In the genomic region with DNA sequence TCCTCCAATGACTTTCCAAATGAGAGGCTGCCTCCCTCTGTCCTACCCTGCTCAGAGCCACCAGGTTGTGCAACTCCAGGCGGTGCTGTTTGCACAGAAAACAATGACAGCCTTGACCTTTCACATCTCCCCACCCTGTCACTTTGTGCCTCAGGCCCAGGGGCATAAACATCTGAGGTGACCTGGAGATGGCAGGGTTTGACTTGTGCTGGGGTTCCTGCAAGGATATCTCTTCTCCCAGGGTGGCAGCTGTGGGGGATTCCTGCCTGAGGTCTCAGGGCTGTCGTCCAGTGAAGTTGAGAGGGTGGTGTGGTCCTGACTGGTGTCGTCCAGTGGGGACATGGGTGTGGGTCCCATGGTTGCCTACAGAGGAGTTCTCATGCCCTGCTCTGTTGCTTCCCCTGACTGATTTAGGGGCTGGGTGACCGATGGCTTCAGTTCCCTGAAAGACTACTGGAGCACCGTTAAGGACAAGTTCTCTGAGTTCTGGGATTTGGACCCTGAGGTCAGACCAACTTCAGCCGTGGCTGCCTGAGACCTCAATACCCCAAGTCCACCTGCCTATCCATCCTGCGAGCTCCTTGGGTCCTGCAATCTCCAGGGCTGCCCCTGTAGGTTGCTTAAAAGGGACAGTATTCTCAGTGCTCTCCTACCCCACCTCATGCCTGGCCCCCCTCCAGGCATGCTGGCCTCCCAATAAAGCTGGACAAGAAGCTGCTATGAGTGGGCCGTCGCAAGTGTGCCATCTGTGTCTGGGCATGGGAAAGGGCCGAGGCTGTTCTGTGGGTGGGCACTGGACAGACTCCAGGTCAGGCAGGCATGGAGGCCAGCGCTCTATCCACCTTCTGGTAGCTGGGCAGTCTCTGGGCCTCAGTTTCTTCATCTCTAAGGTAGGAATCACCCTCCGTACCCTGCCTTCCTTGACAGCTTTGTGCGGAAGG, we compare ENCODE assay signal across 1 cellular context.
TF ChIP-seq lines count a peak whose summit lies in the region.

No MANE protein-coding gene starts in this region.

TF ChIP-seq in HepG2, 621 proteins besides CTCF, POLR2A, EP300 and RAD21 (continues in another document):
- no peak for TF ChIP-seq PLRG1 (conservative IDR thresholded peaks at IDR 0.05)
- TF ChIP-seq ZNF432 (CRISPR knock-in tag; IDR thresholded peaks at IDR 0.05; ENCODE audit: borderline replicate concordance): no peak
- no peak for TF ChIP-seq KLF9 (CRISPR knock-in tag; IDR thresholded peaks at IDR 0.05; ENCODE audit: low read depth)
- TF ChIP-seq CHCHD3 (CRISPR knock-in tag; IDR thresholded peaks at IDR 0.05): no peak
- no peak for TF ChIP-seq EEA1 (CRISPR knock-in tag; IDR thresholded peaks at IDR 0.05; ENCODE audit: borderline replicate concordance)
- peak; percentile 71 for TF ChIP-seq ZNF772 (CRISPR knock-in tag; IDR thresholded peaks at IDR 0.05)
- TF ChIP-seq SIN3A (IDR thresholded peaks at IDR 0.05; ENCODE audit: borderline replicate concordance, low read depth, low read length): peak; percentile 93
- TF ChIP-seq, protein P1, sequence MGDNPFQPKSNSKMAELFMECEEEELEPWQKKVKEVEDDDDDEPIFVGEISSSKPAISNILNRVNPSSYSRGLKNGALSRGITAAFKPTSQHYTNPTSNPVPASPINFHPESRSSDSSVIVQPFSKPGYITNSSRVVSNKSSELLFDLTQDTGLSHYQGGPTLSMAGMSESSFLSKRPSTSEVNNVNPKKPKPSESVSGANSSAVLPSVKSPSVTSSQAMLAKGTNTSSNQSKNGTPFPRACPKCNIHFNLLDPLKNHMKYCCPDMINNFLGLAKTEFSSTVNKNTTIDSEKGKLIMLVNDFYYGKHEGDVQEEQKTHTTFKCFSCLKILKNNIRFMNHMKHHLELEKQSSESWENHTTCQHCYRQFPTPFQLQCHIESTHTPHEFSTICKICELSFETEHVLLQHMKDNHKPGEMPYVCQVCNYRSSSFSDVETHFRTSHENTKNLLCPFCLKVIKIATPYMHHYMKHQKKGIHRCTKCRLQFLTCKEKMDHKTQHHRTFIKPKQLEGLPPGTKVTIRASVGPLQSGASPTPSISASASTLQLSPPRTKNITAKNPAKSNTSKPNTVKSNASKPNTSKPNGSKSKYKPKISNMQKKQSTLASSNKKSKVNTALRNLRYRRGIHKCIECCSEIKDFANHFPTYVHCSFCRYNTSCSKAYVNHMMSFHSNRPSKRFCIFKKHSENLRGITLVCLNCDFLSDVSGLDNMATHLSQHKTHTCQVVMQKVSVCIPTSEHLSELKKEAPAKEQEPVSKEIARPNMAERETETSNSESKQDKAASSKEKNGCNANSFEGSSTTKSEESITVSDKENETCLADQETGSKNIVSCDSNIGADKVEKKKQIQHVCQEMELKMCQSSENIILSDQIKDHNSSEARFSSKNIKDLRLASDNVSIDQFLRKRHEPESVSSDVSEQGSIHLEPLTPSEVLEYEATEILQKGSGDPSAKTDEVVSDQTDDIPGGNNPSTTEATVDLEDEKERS (CRISPR knock-in tag; IDR thresholded peaks at IDR 0.05): peak; percentile 35; the same call in 1 of the 2 replicates
- no peak for TF ChIP-seq ZNF207 (IDR thresholded peaks at IDR 0.05; ENCODE audit: borderline replicate concordance)
- TF ChIP-seq MEF2D (CRISPR knock-in tag; IDR thresholded peaks at IDR 0.05): peak; percentile 70; the same call in 1 of the 2 replicates
- TF ChIP-seq THYN1 (CRISPR knock-in tag; IDR thresholded peaks at IDR 0.05; ENCODE audit: borderline replicate concordance, low read depth): no peak
- peak; percentile 92 for TF ChIP-seq ZNF224 (CRISPR knock-in tag; IDR thresholded peaks at IDR 0.05)
- TF ChIP-seq ISL2 (CRISPR knock-in tag; IDR thresholded peaks at IDR 0.05): peak; percentile 95
- TF ChIP-seq SOX13 (IDR thresholded peaks at IDR 0.05): peak; percentile 99
- TF ChIP-seq SOX13 (CRISPR knock-in tag; conservative IDR thresholded peaks at IDR 0.05 in 1 of 2, IDR thresholded peaks at IDR 0.05 in 1 of 2): peak in 1 of 2 experiments; percentile 100; a peak in 2 of 4 replicates
- TF ChIP-seq ERF (CRISPR knock-in tag; IDR thresholded peaks at IDR 0.05): peak; percentile 95
- no peak for TF ChIP-seq SRSF4 (IDR thresholded peaks at IDR 0.05; ENCODE audit: low read depth, low read length, poor library complexity, severe bottlenecking)
- no peak for TF ChIP-seq ZNF367 (CRISPR knock-in tag; IDR thresholded peaks at IDR 0.05; ENCODE audit: borderline replicate concordance)
- no peak for TF ChIP-seq NR3C1 (CRISPR knock-in tag; IDR thresholded peaks at IDR 0.05)
- peak; percentile 54; the same call in 1 of the 2 replicates for TF ChIP-seq RFX3 (CRISPR knock-in tag; IDR thresholded peaks at IDR 0.05)
- TF ChIP-seq PAWR (CRISPR knock-in tag; IDR thresholded peaks at IDR 0.05; ENCODE audit: borderline replicate concordance): no peak
- peak; percentile 71 for TF ChIP-seq ARNT2 (CRISPR knock-in tag; IDR thresholded peaks at IDR 0.05; ENCODE audit: low read depth)
- TF ChIP-seq, protein P2, sequence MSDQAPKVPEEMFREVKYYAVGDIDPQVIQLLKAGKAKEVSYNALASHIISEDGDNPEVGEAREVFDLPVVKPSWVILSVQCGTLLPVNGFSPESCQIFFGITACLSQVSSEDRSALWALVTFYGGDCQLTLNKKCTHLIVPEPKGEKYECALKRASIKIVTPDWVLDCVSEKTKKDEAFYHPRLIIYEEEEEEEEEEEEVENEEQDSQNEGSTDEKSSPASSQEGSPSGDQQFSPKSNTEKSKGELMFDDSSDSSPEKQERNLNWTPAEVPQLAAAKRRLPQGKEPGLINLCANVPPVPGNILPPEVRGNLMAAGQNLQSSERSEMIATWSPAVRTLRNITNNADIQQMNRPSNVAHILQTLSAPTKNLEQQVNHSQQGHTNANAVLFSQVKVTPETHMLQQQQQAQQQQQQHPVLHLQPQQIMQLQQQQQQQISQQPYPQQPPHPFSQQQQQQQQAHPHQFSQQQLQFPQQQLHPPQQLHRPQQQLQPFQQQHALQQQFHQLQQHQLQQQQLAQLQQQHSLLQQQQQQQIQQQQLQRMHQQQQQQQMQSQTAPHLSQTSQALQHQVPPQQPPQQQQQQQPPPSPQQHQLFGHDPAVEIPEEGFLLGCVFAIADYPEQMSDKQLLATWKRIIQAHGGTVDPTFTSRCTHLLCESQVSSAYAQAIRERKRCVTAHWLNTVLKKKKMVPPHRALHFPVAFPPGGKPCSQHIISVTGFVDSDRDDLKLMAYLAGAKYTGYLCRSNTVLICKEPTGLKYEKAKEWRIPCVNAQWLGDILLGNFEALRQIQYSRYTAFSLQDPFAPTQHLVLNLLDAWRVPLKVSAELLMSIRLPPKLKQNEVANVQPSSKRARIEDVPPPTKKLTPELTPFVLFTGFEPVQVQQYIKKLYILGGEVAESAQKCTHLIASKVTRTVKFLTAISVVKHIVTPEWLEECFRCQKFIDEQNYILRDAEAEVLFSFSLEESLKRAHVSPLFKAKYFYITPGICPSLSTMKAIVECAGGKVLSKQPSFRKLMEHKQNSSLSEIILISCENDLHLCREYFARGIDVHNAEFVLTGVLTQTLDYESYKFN (CRISPR knock-in tag; conservative IDR thresholded peaks at IDR 0.05): peak; percentile 96
- TF ChIP-seq KMT2B (CRISPR knock-in tag; IDR thresholded peaks at IDR 0.05): no peak
- TF ChIP-seq, protein P3, sequence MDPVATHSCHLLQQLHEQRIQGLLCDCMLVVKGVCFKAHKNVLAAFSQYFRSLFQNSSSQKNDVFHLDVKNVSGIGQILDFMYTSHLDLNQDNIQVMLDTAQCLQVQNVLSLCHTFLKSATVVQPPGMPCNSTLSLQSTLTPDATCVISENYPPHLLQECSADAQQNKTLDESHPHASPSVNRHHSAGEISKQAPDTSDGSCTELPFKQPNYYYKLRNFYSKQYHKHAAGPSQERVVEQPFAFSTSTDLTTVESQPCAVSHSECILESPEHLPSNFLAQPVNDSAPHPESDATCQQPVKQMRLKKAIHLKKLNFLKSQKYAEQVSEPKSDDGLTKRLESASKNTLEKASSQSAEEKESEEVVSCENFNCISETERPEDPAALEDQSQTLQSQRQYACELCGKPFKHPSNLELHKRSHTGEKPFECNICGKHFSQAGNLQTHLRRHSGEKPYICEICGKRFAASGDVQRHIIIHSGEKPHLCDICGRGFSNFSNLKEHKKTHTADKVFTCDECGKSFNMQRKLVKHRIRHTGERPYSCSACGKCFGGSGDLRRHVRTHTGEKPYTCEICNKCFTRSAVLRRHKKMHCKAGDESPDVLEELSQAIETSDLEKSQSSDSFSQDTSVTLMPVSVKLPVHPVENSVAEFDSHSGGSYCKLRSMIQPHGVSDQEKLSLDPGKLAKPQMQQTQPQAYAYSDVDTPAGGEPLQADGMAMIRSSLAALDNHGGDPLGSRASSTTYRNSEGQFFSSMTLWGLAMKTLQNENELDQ (CRISPR knock-in tag; IDR thresholded peaks at IDR 0.05; ENCODE audit: borderline replicate concordance): peak; percentile 40; the same call in 1 of the 2 replicates
- TF ChIP-seq ZNF101 (CRISPR knock-in tag; IDR thresholded peaks at IDR 0.05; ENCODE audit: borderline replicate concordance, low read depth): 0 out of 2 replicates have a peak, but pooled peaks have one; percentile 83
- TF ChIP-seq, protein P4, sequence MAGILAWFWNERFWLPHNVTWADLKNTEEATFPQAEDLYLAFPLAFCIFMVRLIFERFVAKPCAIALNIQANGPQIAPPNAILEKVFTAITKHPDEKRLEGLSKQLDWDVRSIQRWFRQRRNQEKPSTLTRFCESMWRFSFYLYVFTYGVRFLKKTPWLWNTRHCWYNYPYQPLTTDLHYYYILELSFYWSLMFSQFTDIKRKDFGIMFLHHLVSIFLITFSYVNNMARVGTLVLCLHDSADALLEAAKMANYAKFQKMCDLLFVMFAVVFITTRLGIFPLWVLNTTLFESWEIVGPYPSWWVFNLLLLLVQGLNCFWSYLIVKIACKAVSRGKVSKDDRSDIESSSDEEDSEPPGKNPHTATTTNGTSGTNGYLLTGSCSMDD (CRISPR knock-in tag; IDR thresholded peaks at IDR 0.05): no peak
- TF ChIP-seq ZNF792 (CRISPR knock-in tag; IDR thresholded peaks at IDR 0.05): peak; percentile 94
- TF ChIP-seq ZNF841 (CRISPR knock-in tag; IDR thresholded peaks at IDR 0.05; ENCODE audit: borderline replicate concordance): no peak
- TF ChIP-seq, protein P5, sequence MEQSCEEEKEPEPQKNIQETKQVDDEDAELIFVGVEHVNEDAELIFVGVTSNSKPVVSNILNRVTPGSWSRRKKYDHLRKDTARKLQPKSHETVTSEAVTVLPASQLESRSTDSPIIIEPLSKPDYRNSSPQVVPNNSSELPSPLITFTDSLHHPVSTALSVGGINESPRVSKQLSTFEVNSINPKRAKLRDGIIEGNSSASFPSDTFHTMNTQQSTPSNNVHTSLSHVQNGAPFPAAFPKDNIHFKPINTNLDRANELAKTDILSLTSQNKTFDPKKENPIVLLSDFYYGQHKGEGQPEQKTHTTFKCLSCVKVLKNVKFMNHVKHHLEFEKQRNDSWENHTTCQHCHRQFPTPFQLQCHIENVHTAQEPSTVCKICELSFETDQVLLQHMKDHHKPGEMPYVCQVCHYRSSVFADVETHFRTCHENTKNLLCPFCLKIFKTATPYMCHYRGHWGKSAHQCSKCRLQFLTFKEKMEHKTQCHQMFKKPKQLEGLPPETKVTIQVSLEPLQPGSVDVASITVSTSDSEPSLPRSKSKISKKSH (CRISPR knock-in tag; IDR thresholded peaks at IDR 0.05; ENCODE audit: borderline replicate concordance): no peak; the same call in 1 of the 2 replicates
- TF ChIP-seq SIX1 (CRISPR knock-in tag; IDR thresholded peaks at IDR 0.05; ENCODE audit: borderline replicate concordance): peak; percentile 81
- no peak for TF ChIP-seq ZFP36 (IDR thresholded peaks at IDR 0.05; ENCODE audit: borderline replicate concordance, low read depth, low read length, partially characterized antibody)
- TF ChIP-seq ZBTB20 (CRISPR knock-in tag; IDR thresholded peaks at IDR 0.05; ENCODE audit: borderline replicate concordance, low read depth): peak; percentile 85; the same call in 1 of the 2 replicates
- peak; percentile 98 for TF ChIP-seq CCDC6 (CRISPR knock-in tag; IDR thresholded peaks at IDR 0.05)
- no peak for TF ChIP-seq GPN1 (CRISPR knock-in tag; IDR thresholded peaks at IDR 0.05; ENCODE audit: borderline replicate concordance)
- TF ChIP-seq, protein P6, sequence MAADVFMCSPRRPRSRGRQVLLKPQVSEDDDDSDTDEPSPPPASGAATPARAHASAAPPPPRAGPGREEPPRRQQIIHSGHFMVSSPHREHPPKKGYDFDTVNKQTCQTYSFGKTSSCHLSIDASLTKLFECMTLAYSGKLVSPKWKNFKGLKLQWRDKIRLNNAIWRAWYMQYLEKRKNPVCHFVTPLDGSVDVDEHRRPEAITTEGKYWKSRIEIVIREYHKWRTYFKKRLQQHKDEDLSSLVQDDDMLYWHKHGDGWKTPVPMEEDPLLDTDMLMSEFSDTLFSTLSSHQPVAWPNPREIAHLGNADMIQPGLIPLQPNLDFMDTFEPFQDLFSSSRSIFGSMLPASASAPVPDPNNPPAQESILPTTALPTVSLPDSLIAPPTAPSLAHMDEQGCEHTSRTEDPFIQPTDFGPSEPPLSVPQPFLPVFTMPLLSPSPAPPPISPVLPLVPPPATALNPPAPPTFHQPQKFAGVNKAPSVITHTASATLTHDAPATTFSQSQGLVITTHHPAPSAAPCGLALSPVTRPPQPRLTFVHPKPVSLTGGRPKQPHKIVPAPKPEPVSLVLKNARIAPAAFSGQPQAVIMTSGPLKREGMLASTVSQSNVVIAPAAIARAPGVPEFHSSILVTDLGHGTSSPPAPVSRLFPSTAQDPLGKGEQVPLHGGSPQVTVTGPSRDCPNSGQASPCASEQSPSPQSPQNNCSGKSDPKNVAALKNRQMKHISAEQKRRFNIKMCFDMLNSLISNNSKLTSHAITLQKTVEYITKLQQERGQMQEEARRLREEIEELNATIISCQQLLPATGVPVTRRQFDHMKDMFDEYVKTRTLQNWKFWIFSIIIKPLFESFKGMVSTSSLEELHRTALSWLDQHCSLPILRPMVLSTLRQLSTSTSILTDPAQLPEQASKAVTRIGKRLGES (CRISPR knock-in tag; IDR thresholded peaks at IDR 0.05; ENCODE audit: borderline replicate concordance): 0 out of 2 replicates have a peak, but pooled peaks have one; percentile 46
- TF ChIP-seq FOXP1 (IDR thresholded peaks at IDR 0.05): peak; percentile 55; the same call in 1 of the 2 replicates
- peak; percentile 96 for TF ChIP-seq FOXP1 (CRISPR knock-in tag; IDR thresholded peaks at IDR 0.05)
- TF ChIP-seq GATA4 (IDR thresholded peaks at IDR 0.05; ENCODE audit: borderline replicate concordance, low read depth): peak; percentile 88
- no peak for TF ChIP-seq IKZF1 (IDR thresholded peaks at IDR 0.05)
- TF ChIP-seq ZNF234 (CRISPR knock-in tag; conservative IDR thresholded peaks at IDR 0.05): no peak
- TF ChIP-seq NFYC (CRISPR knock-in tag; IDR thresholded peaks at IDR 0.05): peak; percentile 58; the same call in 1 of the 2 replicates
- no peak for TF ChIP-seq SMARCE1 (IDR thresholded peaks at IDR 0.05; ENCODE audit: borderline replicate concordance)
- TF ChIP-seq SNAPC2 (CRISPR knock-in tag; IDR thresholded peaks at IDR 0.05): no peak
- TF ChIP-seq, protein P7, sequence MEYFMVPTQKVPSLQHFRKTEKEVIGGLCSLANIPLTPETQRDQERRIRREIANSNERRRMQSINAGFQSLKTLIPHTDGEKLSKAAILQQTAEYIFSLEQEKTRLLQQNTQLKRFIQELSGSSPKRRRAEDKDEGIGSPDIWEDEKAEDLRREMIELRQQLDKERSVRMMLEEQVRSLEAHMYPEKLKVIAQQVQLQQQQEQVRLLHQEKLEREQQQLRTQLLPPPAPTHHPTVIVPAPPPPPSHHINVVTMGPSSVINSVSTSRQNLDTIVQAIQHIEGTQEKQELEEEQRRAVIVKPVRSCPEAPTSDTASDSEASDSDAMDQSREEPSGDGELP (IDR thresholded peaks at IDR 0.05; ENCODE audit: borderline replicate concordance, low read depth): peak; percentile 95
- TF ChIP-seq SMAD3 (CRISPR knock-in tag; IDR thresholded peaks at IDR 0.05): peak; percentile 98
- TF ChIP-seq HNRNPUL1 (IDR thresholded peaks at IDR 0.05; ENCODE audit: low read depth, low read length): no peak
- no peak for TF ChIP-seq NR1H2 (CRISPR knock-in tag; IDR thresholded peaks at IDR 0.05; ENCODE audit: borderline replicate concordance, low read depth)
- TF ChIP-seq HNF4A (CRISPR knock-in tag; IDR thresholded peaks at IDR 0.05): peak; percentile 99
- no peak for TF ChIP-seq NFRKB (IDR thresholded peaks at IDR 0.05)
